10 cellular contexts compared by ENCODE assay signal in the genomic region with DNA sequence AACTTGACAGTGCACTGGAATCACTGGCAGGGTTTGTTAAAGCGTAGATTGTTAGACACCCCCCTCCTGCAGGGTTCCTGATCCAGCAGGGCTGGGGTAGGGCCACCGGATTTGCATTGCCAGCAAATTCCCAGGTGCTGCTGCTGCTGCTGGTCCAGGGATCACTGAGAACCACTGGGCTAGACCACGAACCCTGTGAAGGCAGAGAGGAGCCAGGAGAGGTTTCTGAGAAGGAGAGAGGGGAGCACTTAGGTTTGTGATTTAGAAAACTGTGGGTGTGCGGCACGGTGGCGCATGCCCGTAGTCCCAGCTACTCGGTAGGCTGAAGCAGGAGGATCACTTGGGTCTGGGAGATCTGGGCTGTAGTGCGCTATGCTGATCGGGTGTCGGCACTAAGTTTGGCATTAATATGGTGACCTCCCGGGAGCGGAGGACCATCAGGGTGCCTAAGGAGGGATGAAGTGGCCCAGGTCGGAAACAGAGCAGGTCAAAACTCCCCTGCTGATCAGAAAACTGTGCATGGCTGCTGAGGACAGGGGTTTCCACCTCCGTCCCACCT. TPM values are rescaled to one million over a fixed set of nuclear protein-coding genes. Genes with fewer than 3 reads are reported as not detected.
DNase-seq lines count a peak whose midpoint lies in the region; ATAC-seq and TF ChIP-seq lines count a peak whose summit lies in the region.
"Had no signal": no experiment of that assay in that cellular context is flagged by ENCODE, and none has a peak within 500 bp of the region (broad histone marks: within the 10 kb centered on the region; RNA-seq: fewer than 3 reads in every experiment).

No MANE protein-coding gene starts in this region.

- ATAC-seq in HG02642 (IDR thresholded peaks at IDR 0.05; ENCODE audit: poor library complexity, unreplicated experiment) (peak; percentile 5), GM21786 (IDR thresholded peaks at IDR 0.05; ENCODE audit: unreplicated experiment) (no peak), sciatic nerve (no peak), GM18502 (IDR thresholded peaks at IDR 0.05; ENCODE audit: poor library complexity, unreplicated experiment) (no peak)

- no peaks in the 10 kb centered on the region for H3K27me3 Mint-ChIP-seq in activated CD4-positive, alpha-beta memory T cell treated with anti-CD3 and anti-CD28 coated beads, Interleukin-2, amount 10 ng/mL, durations not matched to agents 7 days and 5 days

- H3K27me3 ChIP-seq in GM06990 (replicated peaks; ENCODE audit: control insufficient read depth, insufficient read depth, low read length) (no peaks in the 10 kb centered on the region), mucosa of rectum (ENCODE audit: control insufficient read depth in 2 of 2, insufficient read depth in 2 of 2, low read length in 2 of 2) (no peaks in the 10 kb centered on the region)
- H3K27me3 ChIP-seq: ascending aorta had no signal

- H3K4me3 ChIP-seq in GM06990 (replicated peaks; ENCODE audit: low read depth, low read length) (peak overlapping the region; percentile 32), mucosa of rectum (ENCODE audit: low read length in 2 of 2) (peak overlapping the region in 1 of 2 donors; percentile 57)
- H3K4me3 ChIP-seq: ascending aorta had no signal

- H3K36me3 Mint-ChIP-seq in activated CD4-positive, alpha-beta memory T cell treated with anti-CD3 and anti-CD28 coated beads, Interleukin-2, amount 10 ng/mL, durations not matched to agents 7 days and 5 days (ENCODE audit: low read depth): peaks cover 24% of the 10 kb centered on the region

- H3K9ac ChIP-seq in mucosa of rectum (ENCODE audit: low read depth in 1 of 2, low read length in 2 of 2): peak overlapping the region; percentile 26 to 70

- H3K27ac ChIP-seq in mucosa of rectum (ENCODE audit: low read depth in 2 of 2, low read length in 2 of 2): peak overlapping the region; percentile 90
- H3K27ac ChIP-seq: ascending aorta had no signal

- H3K4me1 Mint-ChIP-seq in activated CD4-positive, alpha-beta memory T cell treated with anti-CD3 and anti-CD28 coated beads, Interleukin-2, amount 10 ng/mL, durations not matched to agents 7 days and 5 days: peaks cover 89% of the 10 kb centered on the region

- H3K4me1 ChIP-seq in mucosa of rectum (ENCODE audit: control insufficient read depth in 2 of 2, insufficient read depth in 2 of 2, low read length in 2 of 2): peaks cover 47 to 52% of the 10 kb centered on the region in 2 donors
- H3K4me1 ChIP-seq: ascending aorta had no signal

- in situ Hi-C loops in KBM-7 (cut with MboI; ENCODE audit: low pct_unique_long_range_greater_than_20kb, low sequenced_read_pairs): no loop called here

- intact Hi-C loops in sciatic nerve (cut with DNase I): no loop called here

- H3K36me3 ChIP-seq in GM06990 (ENCODE audit: control insufficient read depth, insufficient read depth, low read length): peaks cover 3% of the 10 kb centered on the region; the same call in 1 of the 2 replicates
- H3K36me3 ChIP-seq in mucosa of rectum (ENCODE audit: control insufficient read depth in 2 of 2, insufficient read depth in 2 of 2, low read length in 2 of 2): no peaks in the 10 kb centered on the region
- H3K36me3 ChIP-seq: ascending aorta had no signal

- H3K4me3 Mint-ChIP-seq in activated CD4-positive, alpha-beta memory T cell treated with anti-CD3 and anti-CD28 coated beads, Interleukin-2, amount 10 ng/mL, durations not matched to agents 7 days and 5 days: peak overlapping the region; percentile 71

- POLR2A ChIA-PET in activated CD4-positive, alpha-beta memory T cell treated with anti-CD3 and anti-CD28 coated beads, Interleukin-2, amount 10 ng/mL, durations not matched to agents 7 days and 5 days (lab: Charles Lee): interaction anchor here (0.9 to 7.3 kb wide), 12 partner anchors 10 to 426 kb away, joined by 3 to 125 read pairs (median 7); a partner anchor contains a TSS

- CTCF ChIA-PET in activated CD4-positive, alpha-beta memory T cell treated with anti-CD3 and anti-CD28 coated beads, Interleukin-2, amount 10 ng/mL, durations not matched to agents 7 days and 5 days (lab: Charles Lee): interaction anchor here (0.9 to 8.2 kb wide), 8 partner anchors 11 to 222 kb away, joined by 3 to 52 read pairs (median 4); a partner anchor contains a TSS

- H3K9me3 ChIP-seq in mucosa of rectum (ENCODE audit: control insufficient read depth in 2 of 2, low read length in 2 of 2): no peaks in the 10 kb centered on the region
- H3K9me3 ChIP-seq: ascending aorta had no signal

- TF ChIP-seq CTCF in GM06990 (IDR thresholded peaks at IDR 0.05; ENCODE audit: insufficient read depth, low read length, poor library complexity, severe bottlenecking): no peak

- DNase-seq in GM06990 (ENCODE audit: extremely low read depth, insufficient read length) (no peak), sciatic nerve (ENCODE audit: low spot score) (no peak), KBM-7 (no peak)
- no peak for DNase-seq in activated CD4-positive, alpha-beta memory T cell treated with anti-CD3 and anti-CD28 coated beads, Interleukin-2, amount 10 ng/mL, durations not matched to agents 7 days and 5 days
- DNase-seq: NCI-H82 had no signal

- H3K27ac Mint-ChIP-seq in activated CD4-positive, alpha-beta memory T cell treated with anti-CD3 and anti-CD28 coated beads, Interleukin-2, amount 10 ng/mL, durations not matched to agents 7 days and 5 days: peak overlapping the region; percentile 96

- no peaks in the 10 kb centered on the region for H3K9me3 Mint-ChIP-seq in activated CD4-positive, alpha-beta memory T cell treated with anti-CD3 and anti-CD28 coated beads, Interleukin-2, amount 10 ng/mL, durations not matched to agents 7 days and 5 days

RNA-seq across cellular contexts. Expression of a gene that starts 53.6 kb away (rescaled TPM):
- 10 to 100 TPM; 18.9 to 19.9 TPM for total RNA-seq in activated CD4-positive, alpha-beta memory T cell treated with anti-CD3 and anti-CD28 coated beads, Interleukin-2, amount 10 ng/mL, durations not matched to agents 7 days and 5 days
- total RNA-seq in sciatic nerve: 0.13 TPM

Comparison
In these comparisons a context has a peak if more than half of its experiments do, and no peak if none do; other contexts are left out.
1. RNA of a gene that starts 53.6 kb away (total RNA-seq): 18.9 to 19.9 TPM in activated CD4-positive, alpha-beta memory T cell treated with anti-CD3 and anti-CD28 coated beads, Interleukin-2, amount 10 ng/mL, durations not matched to agents 7 days and 5 days; 0.13 TPM in sciatic nerve (single experiment); every median in the first group is over 10 times any median in the second.